In the genomic region with DNA sequence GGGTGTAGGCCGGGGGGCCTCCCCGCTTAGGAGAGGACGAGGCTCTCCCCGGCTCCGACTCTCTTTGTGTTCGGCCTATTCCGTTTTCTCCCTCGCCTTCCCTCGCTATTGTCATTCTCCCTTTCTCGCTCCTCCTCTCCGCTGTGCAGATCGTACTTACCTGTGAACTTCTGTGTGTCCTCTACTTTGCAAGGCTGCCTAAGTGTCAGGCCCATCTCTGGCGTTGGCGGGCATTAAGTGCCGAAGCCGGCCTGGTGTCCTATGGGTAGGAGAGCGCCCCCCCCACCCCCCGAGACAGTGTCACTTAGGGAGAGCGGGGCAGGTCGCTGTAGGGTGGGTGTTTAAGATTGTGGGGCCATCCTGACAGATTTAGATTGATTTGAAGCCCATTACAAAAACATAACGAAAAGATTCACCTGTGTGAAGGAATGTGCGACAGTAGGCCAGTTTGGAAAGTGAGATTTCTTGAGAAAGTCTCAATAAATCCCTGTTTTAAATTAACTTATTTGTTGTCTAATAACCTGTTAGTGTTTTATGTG, we compare ENCODE assay signal across 8 cellular contexts. TPM values are rescaled to one million over a fixed set of nuclear protein-coding genes. Genes with fewer than 3 reads are reported as not detected.
DNase-seq lines count a peak whose midpoint lies in the region; ATAC-seq and TF ChIP-seq lines count a peak whose summit lies in the region.

No MANE protein-coding gene starts in this region.

- H3K9ac ChIP-seq in iPS-15b (ENCODE audit: low read depth, low read length) = peak overlapping the region; percentile 95

- POLR2A ChIA-PET in CD8-positive, alpha-beta T cell (lab: Charles Lee) = interaction anchor here (1.4 to 1.5 kb wide), 2 partner anchors 119 to 717 kb away, joined by 4 to 7 read pairs; no protein-coding TSS in a partner anchor

- CTCF ChIA-PET in CD8-positive, alpha-beta T cell (lab: Charles Lee) = interaction anchor here (1.1 kb wide), 1 partner anchor 122 kb away, joined by 3 read pairs; no protein-coding TSS in a partner anchor

- peak overlapping the region; percentile 98 for H3K4me3 Mint-ChIP-seq in CD8-positive, alpha-beta T cell

- peaks cover 59% of the 10 kb centered on the region for H3K4me1 Mint-ChIP-seq in CD8-positive, alpha-beta T cell (ENCODE audit: low read depth)

- peak; percentile 37 for ATAC-seq in CD8-positive, alpha-beta T cell
- peak; percentile 29 for ATAC-seq in GM19452 (IDR thresholded peaks at IDR 0.05; ENCODE audit: unreplicated experiment)
- peak; percentile 14 for ATAC-seq in HG03469 (IDR thresholded peaks at IDR 0.05; ENCODE audit: unreplicated experiment)

- H3K36me3 ChIP-seq in CD8-positive, alpha-beta T cell (ENCODE audit: insufficient read depth, low read length) = no peaks in the 10 kb centered on the region
- no peaks in the 10 kb centered on the region for H3K36me3 ChIP-seq in iPS-15b (ENCODE audit: control insufficient read depth, insufficient read depth, low read length)

- H3K36me3 Mint-ChIP-seq in CD8-positive, alpha-beta T cell = peaks cover 75% of the 10 kb centered on the region

- H3K27ac ChIP-seq in CD8-positive, alpha-beta T cell (ENCODE audit: low read depth, low read length) = peak overlapping the region; percentile 92
- H3K27ac ChIP-seq in skin epidermis = peak overlapping the region; percentile 93 to 99 (median 98)

- no peaks in the 10 kb centered on the region for H3K27me3 Mint-ChIP-seq in CD8-positive, alpha-beta T cell (ENCODE audit: low read depth)

- no peak for TF ChIP-seq CTCF in CD8-positive, alpha-beta T cell (IDR thresholded peaks at IDR 0.05)
- TF ChIP-seq CTCF in astrocyte of the cerebellum (IDR thresholded peaks at IDR 0.05; ENCODE audit: low read depth, low read length, missing control alignments) = no peak

- DNase-seq in CD8-positive, alpha-beta T cell = peak; percentile 21 to 63 (median 39)
- DNase-seq in SK-N-DZ (ENCODE audit: low spot score) = peak; percentile 36
- DNase-seq in astrocyte of the cerebellum (ENCODE audit: low read depth) = no peak
- no peak for DNase-seq in GDM1 (lab: John Stamatoyannopoulos, UW)

- peak overlapping the region; percentile 99 for H3K27ac Mint-ChIP-seq in CD8-positive, alpha-beta T cell

- intact Hi-C loops in CD8-positive, alpha-beta T cell (cut with DNase I, micrococcal nuclease) = loop anchor here (1.0 to 10.0 kb wide), 11 partner anchors 37 to 1492 kb away; partner anchors contain the start of genes INSIG1 (in 2 of the 2), PAXIP1 (in 2 of the 2), LMBR1 (in 1 of the 2) and UBE3C (in 1 of the 2)

- peak overlapping the region; percentile 98 for H3K4me3 ChIP-seq in CD8-positive, alpha-beta T cell (ENCODE audit: low read depth, low read length)
- H3K4me3 ChIP-seq in astrocyte of the cerebellum (ENCODE audit: low read depth, low read length) (peak overlapping the region; percentile 92), iPS-15b (ENCODE audit: low read depth, low read length) (peak overlapping the region; percentile 78), skin epidermis (peak overlapping the region; percentile 69 to 99 (median 92))

- in situ Hi-C loops in astrocyte of the cerebellum (cut with HindIII; ENCODE audit: low sequenced_read_pairs) = no loop called here

- peaks cover 6% of the 10 kb centered on the region for H3K9me3 Mint-ChIP-seq in CD8-positive, alpha-beta T cell

- H3K4me1 ChIP-seq in CD8-positive, alpha-beta T cell (ENCODE audit: insufficient read depth, low read length) = peaks cover 38% of the 10 kb centered on the region
- no peaks in the 10 kb centered on the region for H3K4me1 ChIP-seq in iPS-15b (ENCODE audit: control insufficient read depth, insufficient read depth, low read length)

- no peaks in the 10 kb centered on the region for H3K9me3 ChIP-seq in CD8-positive, alpha-beta T cell (ENCODE audit: low read length)
- peaks cover 6% of the 10 kb centered on the region for H3K9me3 ChIP-seq in iPS-15b (ENCODE audit: control insufficient read depth, insufficient read depth, low read length)

- H3K27me3 ChIP-seq in CD8-positive, alpha-beta T cell (ENCODE audit: insufficient read depth, low read length) = no peaks in the 10 kb centered on the region
- no peaks in the 10 kb centered on the region for H3K27me3 ChIP-seq in iPS-15b (ENCODE audit: control insufficient read depth, insufficient read depth, low read length)

RNA-seq across cellular contexts. Expression of gene RBM33, which starts 0.6 kb away (rescaled TPM):
- 100 to 1,000 TPM; 169 to 184 TPM for total RNA-seq in CD8-positive, alpha-beta T cell
- 18.6 and 21.3 TPM in 2 replicates for polyA plus RNA-seq in SK-N-DZ (2014; cell fraction: cytosol; rRNA removed)
- polyA plus RNA-seq in SK-N-DZ (2014; cell fraction: nucleus; rRNA removed) = 39.5 and 67.1 TPM in 2 replicates

Comparison
In these comparisons a context has a peak if more than half of its experiments do, and no peak if none do; other contexts are left out.
1. DNase-seq: peak in CD8-positive, alpha-beta T cell (7 of 7) and SK-N-DZ (single experiment); none in astrocyte of the cerebellum (single experiment) and GDM1 (single experiment).
2. Peak in every context shown above with its lines, with median percentiles within 50 percentile points of each other: ATAC-seq and H3K4me3 ChIP-seq.